ENCODE assay signal across 21 cellular contexts in the genomic region with DNA sequence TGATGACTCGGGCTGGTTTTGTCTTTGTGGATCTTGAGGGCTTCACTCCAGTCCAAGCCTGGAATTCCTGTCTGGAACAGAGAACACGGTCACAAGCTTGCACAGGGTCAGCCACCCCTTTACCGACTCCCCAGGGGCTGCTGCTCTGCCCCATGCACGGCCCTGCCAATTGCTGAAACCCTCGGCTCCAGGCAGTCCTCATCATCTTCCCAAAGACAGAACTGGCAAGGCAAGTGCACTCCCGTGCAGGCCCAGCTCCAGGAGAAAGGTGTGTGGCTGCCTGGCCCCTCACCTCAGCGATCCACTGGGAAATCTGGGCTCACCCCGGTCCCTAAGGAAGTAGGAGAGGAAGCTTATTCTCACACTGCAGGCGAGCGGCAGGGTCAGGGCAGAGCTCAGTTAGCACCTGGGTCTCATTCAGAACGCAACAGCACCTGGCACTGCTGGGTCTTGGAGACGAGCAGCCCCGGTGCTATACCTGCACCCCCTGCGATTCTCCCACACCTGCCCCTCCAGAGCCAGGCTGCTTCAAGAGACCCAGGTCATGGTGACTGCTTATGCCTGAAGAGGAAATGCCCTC.
"Had no signal": no experiment of that assay in that cellular context is flagged by ENCODE, and none has a peak within 500 bp of the region (broad histone marks: within the 10 kb centered on the region; RNA-seq: fewer than 3 reads in every experiment).

No MANE protein-coding gene starts in this region.

- ATAC-seq: activated CD4-positive, CD25-positive, alpha-beta regulatory T cell treated with anti-CD3 and anti-CD28 coated beads, Interleukin-2, amount 50 U/mL, for 24 hours; effector memory CD8-positive, alpha-beta T cell; mucosa of descending colon; naive thymus-derived CD4-positive, alpha-beta T cell; pancreas; stimulated activated naive CD8-positive, alpha-beta T cell treated with anti-CD3 and anti-CD28 coated beads, Interleukin-15, amount 100 ng/mL, for 72 hours had no signal

- H3K27ac Mint-ChIP-seq: activated CD4-positive, alpha-beta T cell treated with anti-CD3 and anti-CD28 coated beads, Interleukin-2, amount 10 ng/mL, durations not matched to agents 7 days and 5 days; activated naive CD8-positive, alpha-beta T cell treated with anti-CD3 and anti-CD28 coated beads for 36 hours; effector memory CD8-positive, alpha-beta T cell; immature natural killer cell; memory B cell; type B pancreatic cell had no signal

- H3K4me3 Mint-ChIP-seq: activated CD4-positive, alpha-beta T cell treated with anti-CD3 and anti-CD28 coated beads, Interleukin-2, amount 10 ng/mL, durations not matched to agents 7 days and 5 days; activated naive CD8-positive, alpha-beta T cell treated with anti-CD3 and anti-CD28 coated beads for 36 hours; effector memory CD8-positive, alpha-beta T cell; immature natural killer cell; memory B cell; naive thymus-derived CD4-positive, alpha-beta T cell; stimulated activated naive CD8-positive, alpha-beta T cell treated with anti-CD3 and anti-CD28 coated beads, Interleukin-15, amount 100 ng/mL, for 72 hours; type B pancreatic cell had no signal

- H3K27ac ChIP-seq: esophagus squamous epithelium, heart right ventricle, neutrophil, pancreas, testis had no signal

- H3K9me3 Mint-ChIP-seq: activated CD4-positive, alpha-beta T cell treated with anti-CD3 and anti-CD28 coated beads, Interleukin-2, amount 10 ng/mL, durations not matched to agents 7 days and 5 days; activated naive CD8-positive, alpha-beta T cell treated with anti-CD3 and anti-CD28 coated beads for 36 hours; effector memory CD8-positive, alpha-beta T cell; immature natural killer cell; memory B cell; naive thymus-derived CD4-positive, alpha-beta T cell; stimulated activated naive CD8-positive, alpha-beta T cell treated with anti-CD3 and anti-CD28 coated beads, Interleukin-15, amount 100 ng/mL, for 72 hours; type B pancreatic cell had no signal

- DNase-seq: activated CD4-positive, alpha-beta T cell treated with anti-CD3 and anti-CD28 coated beads, Interleukin-2, amount 10 ng/mL, durations not matched to agents 7 days and 5 days; activated CD8-positive, alpha-beta memory T cell treated with anti-CD3 and anti-CD28 coated beads, Interleukin-2, amount 50 U/mL, for 4 hours; activated naive CD8-positive, alpha-beta T cell treated with anti-CD3 and anti-CD28 coated beads for 36 hours; activated T-cell treated with anti-CD3 and anti-CD28 coated beads, Interleukin-2, amount 50 U/mL, for 48 hours; dermis blood vessel endothelial cell; effector memory CD8-positive, alpha-beta T cell; esophagus squamous epithelium; heart right ventricle; immature natural killer cell; kidney glomerular epithelial cell; mucosa of descending colon; naive thymus-derived CD4-positive, alpha-beta T cell; pancreas; stimulated activated CD4-positive, alpha-beta T cell treated with anti-CD3 and anti-CD28 coated beads, Interleukin-12 subunit alpha, Interleukin-12 subunit beta, amount 100 ng/mL, for 4 hours; stimulated activated CD4-positive, alpha-beta T cell treated with anti-CD3 and anti-CD28 coated beads, Interleukin-1b, Interleukin-23, amount 100 ng/mL, for 48 hours; stimulated activated naive CD8-positive, alpha-beta T cell treated with anti-CD3 and anti-CD28 coated beads, Interleukin-15, amount 100 ng/mL, for 72 hours had no signal

- H3K27me3 Mint-ChIP-seq: activated CD4-positive, alpha-beta T cell treated with anti-CD3 and anti-CD28 coated beads, Interleukin-2, amount 10 ng/mL, durations not matched to agents 7 days and 5 days; activated naive CD8-positive, alpha-beta T cell treated with anti-CD3 and anti-CD28 coated beads for 36 hours; effector memory CD8-positive, alpha-beta T cell; memory B cell; stimulated activated naive CD8-positive, alpha-beta T cell treated with anti-CD3 and anti-CD28 coated beads, Interleukin-15, amount 100 ng/mL, for 72 hours had no signal
